ENCODE assay signal across 8 cellular contexts in the genomic region with DNA sequence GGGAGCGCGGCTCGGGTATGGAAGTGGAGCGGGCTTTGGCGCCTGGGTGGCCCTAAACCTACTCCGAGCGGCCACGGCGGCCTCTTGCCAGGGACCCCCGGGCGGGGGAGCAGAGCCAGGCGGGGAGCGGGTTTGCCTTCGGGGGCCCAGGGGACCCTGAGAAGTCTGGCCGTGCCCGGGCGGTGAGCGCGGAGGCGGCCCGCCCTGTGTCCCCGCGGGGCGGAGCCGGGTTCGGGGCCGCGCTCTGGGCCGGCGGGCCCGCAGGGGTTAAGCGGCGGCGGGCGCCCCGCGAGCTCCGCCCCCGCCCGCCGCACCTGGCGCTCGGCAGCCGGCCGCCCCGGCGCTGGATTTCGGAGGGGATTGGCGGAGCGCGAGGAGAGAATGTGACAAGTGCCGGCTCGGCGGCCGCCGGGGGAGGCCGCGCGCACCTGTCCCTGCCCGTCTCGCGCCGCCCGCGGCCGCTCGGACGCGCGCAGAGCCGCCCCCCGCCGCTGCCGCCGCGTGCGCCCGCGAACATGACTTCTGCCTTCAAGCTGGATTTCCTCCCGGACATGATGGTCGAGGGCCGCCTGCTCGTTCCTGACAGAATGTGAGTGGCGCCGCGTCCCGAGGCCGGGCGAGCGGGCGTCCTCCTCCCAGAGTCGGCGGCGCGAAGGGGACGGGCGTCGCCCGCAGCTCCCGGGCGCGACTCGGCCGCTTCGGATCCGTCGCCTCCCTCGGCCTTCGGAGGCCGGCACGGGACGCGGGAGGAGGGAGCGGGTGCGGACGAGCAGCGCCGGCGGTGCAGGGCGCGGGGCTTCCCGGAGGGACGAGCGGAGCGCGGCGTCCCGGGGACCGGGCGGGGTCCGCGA. TPM values are rescaled to one million over a fixed set of nuclear protein-coding genes. Genes with fewer than 3 reads are reported as not detected.
A peak's percentile ranks its signal among the peaks of the same experiment; 100 is the strongest.
DNase-seq lines count a peak whose midpoint lies in the region; ATAC-seq, FAIRE-seq and TF ChIP-seq lines count a peak whose summit lies in the region.

A gene (plus strand): TSS at position 298 of the 851 bp plus-strand sequence. CDS start 218 bp downstream, at position 516.

- intact Hi-C loops in T-helper 2 cell treated with Interferon-gamma antibody and Interleukin-4, amounts not matched to agents 100 ng/mL and 5 ng/mL, for 36 hours (cut with micrococcal nuclease): loop anchor here (5.0 to 10.0 kb wide), 2 partner anchors 150 to 257 kb away; no protein-coding TSS in a partner anchor
- intact Hi-C loops in K562 (cut with micrococcal nuclease): no loop called here
- intact Hi-C loops in PC-9 (cut with micrococcal nuclease; ENCODE audit: unreplicated experiment): no loop called here

- TF ChIP-seq RAD21 in K562 (CRISPR knock-in tag; conservative IDR thresholded peaks at IDR 0.05 in 1 of 2, IDR thresholded peaks at IDR 0.05 in 1 of 2): no peak

- no peaks in the 10 kb centered on the region for H3K36me3 ChIP-seq in K562 (ENCODE audit: control insufficient read depth, insufficient read depth, low read length)
- H3K36me3 ChIP-seq in iPS-18a (ENCODE audit: control insufficient read depth, low read depth, low read length): no peaks in the 10 kb centered on the region
- H3K36me3 ChIP-seq in skeletal muscle satellite cell (ENCODE audit: insufficient read depth, low read length): no peaks in the 10 kb centered on the region
- H3K36me3 ChIP-seq in PC-9 (ENCODE audit: low read depth): no peaks in the 10 kb centered on the region

- no peaks in the 10 kb centered on the region for H3K79me2 ChIP-seq in K562 (ENCODE audit: control insufficient read depth, insufficient read depth, low read length)
- no peaks in the 10 kb centered on the region for H3K79me2 ChIP-seq in PC-9 (ENCODE audit: low read depth)

- H3K9me3 ChIP-seq in K562 (replicated peaks; ENCODE audit: control insufficient read depth, insufficient read depth, low read depth, low read length) (no peaks in the 10 kb centered on the region), iPS-18a (ENCODE audit: control insufficient read depth, low read depth, low read length) (no peaks in the 10 kb centered on the region), skeletal muscle satellite cell (replicated peaks; ENCODE audit: low read length) (no peaks in the 10 kb centered on the region), PC-9 (ENCODE audit: insufficient read depth, low read depth) (no peaks in the 10 kb centered on the region)

- TF ChIP-seq EP300 in K562 (IDR thresholded peaks at IDR 0.05; ENCODE audit: low read length): no peak

- FAIRE-seq in K562 (lab: Jason Lieb, UNC): no peak

- no peaks in the 10 kb centered on the region for H3K9me1 ChIP-seq in K562 (ENCODE audit: control insufficient read depth, insufficient read depth, low read length)

- DNase-seq in NOMO-1 (lab: John Stamatoyannopoulos, UW; ENCODE audit: unreplicated experiment in 2 of 2) (peak; percentile 23 to 42), NOMO-1 treated with DMSO at 0.1 percent for 48 hours (lab: John Stamatoyannopoulos, UW; ENCODE audit: unreplicated experiment) (no peak), K562 (ENCODE audit: extremely low read depth in 1 of 4, low spot score in 3 of 4) (peak; percentile 12 to 18 (median 14)), PC-9 (no peak)

- peaks cover 0 to 13% of the 10 kb centered on the region in 2 experiments; a peak in 2 of 5 replicates for H3K4me1 ChIP-seq in K562 (replicated peaks in 1 of 2; ENCODE audit: control insufficient read depth in 2 of 2, insufficient read depth in 2 of 2, low read length in 2 of 2)
- H3K4me1 ChIP-seq in iPS-18a (ENCODE audit: control insufficient read depth, low read depth, low read length): peaks cover 31% of the 10 kb centered on the region
- peaks cover 48% of the 10 kb centered on the region for H3K4me1 ChIP-seq in skeletal muscle satellite cell (ENCODE audit: control insufficient read depth, insufficient read depth, low read length)
- H3K4me1 ChIP-seq in PC-9 (replicated peaks; ENCODE audit: insufficient read depth): no peaks in the 10 kb centered on the region

- H3K4me2 ChIP-seq in K562 (ENCODE audit: insufficient read depth, low read length) (peak within 1 kb of the TSS; percentile 30; the same call in 1 of the 2 replicates), skeletal muscle satellite cell (ENCODE audit: low read length) (peak within 1 kb of the TSS; percentile 76), PC-9 (no peak within 1 kb of the TSS)

- H3K9me2 ChIP-seq in PC-9 (ENCODE audit: insufficient read depth): no peaks in the 10 kb centered on the region

- WGBS in K562 (ENCODE audit: insufficient coverage, low coverage, missing lambda C conversion rate): 5% methylated on average over 45 of the region's 132 CpGs

- H3K9ac ChIP-seq in K562 (ENCODE audit: insufficient read depth in 1 of 2, low read depth in 2 of 2, low read length in 2 of 2) (no peak within 1 kb of the TSS; a peak in 1 of 4 replicates), iPS-18a (ENCODE audit: low read length) (peak within 1 kb of the TSS; percentile 66), skeletal muscle satellite cell (ENCODE audit: low read depth, low read length) (peak within 1 kb of the TSS; percentile 94)

- H4K20me1 ChIP-seq in K562 (replicated peaks; ENCODE audit: control insufficient read depth, insufficient read depth, low read length) (no peaks in the 10 kb centered on the region), PC-9 (ENCODE audit: insufficient read depth) (no peaks in the 10 kb centered on the region)

- TF ChIP-seq CTCF in K562 (IDR thresholded peaks at IDR 0.05 in 2 of 3, conservative IDR thresholded peaks at IDR 0.05 in 1 of 3; ENCODE audit: insufficient read depth in 2 of 3, low read depth in 1 of 3, low read length in 3 of 3) (no peak), PC-9 (conservative IDR thresholded peaks at IDR 0.05) (no peak)

- BruUV-seq in K562 (replicated peaks; lab: Mats Ljungman, UMichigan) (no TSS peak), PC-9 (replicated peaks; lab: Mats Ljungman, UMichigan) (no TSS peak)

- in situ Hi-C loops in K562 (cut with MboI): no loop called here

- CTCF ChIA-PET in K562 (lab: Yijun Ruan, JAX; ENCODE audit: low intra/inter-chr PET ratio) (no interaction called here), PC-9 (lab: Charles Lee) (no interaction called here)

- ATAC-seq in HG03175 (IDR thresholded peaks at IDR 0.05; ENCODE audit: unreplicated experiment) (peak; percentile 76), K562 (peak; percentile 38; the same call in 2 of the 3 replicates)

- H3K27ac ChIP-seq in K562 (ENCODE audit: extremely low read depth, low read depth, low read length) (no peak within 1 kb of the TSS), iPS-18a (ENCODE audit: low read length) (no peak within 1 kb of the TSS), PC-9 (no peak within 1 kb of the TSS)

- H3K27me3 ChIP-seq in K562 (ENCODE audit: control insufficient read depth in 2 of 2, insufficient read depth in 2 of 2, low read length in 2 of 2) (peaks cover 16 to 18% of the 10 kb centered on the region in 2 experiments), iPS-18a (ENCODE audit: control insufficient read depth, insufficient read depth, low read length) (peaks cover 43% of the 10 kb centered on the region), skeletal muscle satellite cell (ENCODE audit: control insufficient read depth, insufficient read depth, low read length) (no peaks in the 10 kb centered on the region), PC-9 (ENCODE audit: insufficient read depth, low read depth) (no peaks in the 10 kb centered on the region)

- POLR2A ChIA-PET in K562 (lab: Yijun Ruan, JAX): no interaction called here
- POLR2A ChIA-PET in PC-9 (lab: Charles Lee; ENCODE audit: unreplicated experiment): no interaction called here

- H3F3A ChIP-seq in PC-9 (ENCODE audit: insufficient read depth, low read depth): no peaks in the 10 kb centered on the region

- H3K4me3 ChIP-seq in K562 (peak within 1 kb of the TSS; percentile 29), iPS-18a (ENCODE audit: low read length) (peak within 1 kb of the TSS; percentile 82), skeletal muscle satellite cell (ENCODE audit: low read length) (peak within 1 kb of the TSS; percentile 80), PC-9 (no peak within 1 kb of the TSS)

- TF ChIP-seq POLR2A in K562 (conservative IDR thresholded peaks at IDR 0.05): no peak

- H2AFZ ChIP-seq in K562 (ENCODE audit: low read depth, low read length): no peak within 1 kb of the TSS
- no peak within 1 kb of the TSS for H2AFZ ChIP-seq in PC-9

TF ChIP-seq in K562, 482 proteins besides CTCF, POLR2A, EP300 and RAD21 (continues in another document):
- peak; percentile 38; the same call in 1 of the 2 replicates for TF ChIP-seq CXXC5 (CRISPR knock-in tag; IDR thresholded peaks at IDR 0.05)
- TF ChIP-seq GATA2 (CRISPR knock-in tag; IDR thresholded peaks at IDR 0.05): no peak
- no peak for TF ChIP-seq TCF3 (CRISPR knock-in tag; IDR thresholded peaks at IDR 0.05)
- 0 out of 2 replicates have a peak, but pooled peaks have one; percentile 25 for TF ChIP-seq SMAD4 (CRISPR knock-in tag; conservative IDR thresholded peaks at IDR 0.05)
- no peak for TF ChIP-seq NCOA6 (IDR thresholded peaks at IDR 0.05)

RNA-seq across cellular contexts. Expression of the gene that starts here (rescaled TPM):
- total RNA-seq in T-helper 2 cell treated with Interferon-gamma antibody and Interleukin-4, amounts not matched to agents 100 ng/mL and 5 ng/mL, for 36 hours: 152 and 154 TPM in 2 replicates
- total RNA-seq in K562 (2011; cell fraction: chromatin; rRNA removed; ENCODE audit: low replicate concordance): 13.0 and 17.8 TPM in 2 replicates
- total RNA-seq in K562 (2011; cell fraction: nucleolus; rRNA removed): 8.3 and 9.8 TPM in 2 replicates
- total RNA-seq in K562 (2011; cell fraction: nucleoplasm; rRNA removed): 8.8 and 11.5 TPM in 2 replicates
- total RNA-seq in K562 (2014; rRNA removed): 11.3 and 11.7 TPM in 2 replicates
- 7.9 and 9.9 TPM in 2 replicates for total RNA-seq in K562 (2014; rRNA removed; fragmentation: Illumina TruSeq; extraction: Trizol)
- total RNA-seq in K562 (2015; rRNA removed; fragmentation: Illumina TruSeq; extraction: Trizol): 13.6 and 14.0 TPM in 2 replicates
- total RNA-seq in K562 (2021): 15.8 and 20.3 TPM in 2 replicates
- polyA plus RNA-seq in K562 (2011; rRNA removed): 11.1 and 12.8 TPM in 2 replicates
- 11.9 and 17.6 TPM in 2 replicates for polyA plus RNA-seq in K562 (2011; cell fraction: cytosol; rRNA removed)
- polyA plus RNA-seq in K562 (2011; cell fraction: nucleus; rRNA removed): 18.5 and 18.6 TPM in 2 replicates
- polyA plus RNA-seq in K562 (2012): 12.4 and 21.1 TPM in 2 replicates
- polyA plus RNA-seq in K562 (2014; fragmentation: Illumina TruSeq; extraction: Trizol): 11.7 and 13.0 TPM in 2 replicates
- polyA plus RNA-seq in K562 (2014; fragmentation: Nextera tagmentation; extraction: Ambion mirVana): 1 to 10 TPM; 4.0 to 5.4 TPM
- 8.8 and 9.9 TPM in 2 replicates for polyA plus RNA-seq in K562 (2014; rRNA removed)
- polyA minus RNA-seq in K562 (2011; rRNA and poly(A)+ RNA removed): 24.7 and 30.1 TPM in 2 replicates
- polyA minus RNA-seq in K562 (2011; cell fraction: cytosol; rRNA and poly(A)+ RNA removed): 17.8 and 25.1 TPM in 2 replicates
- 14.0 and 27.1 TPM in 2 replicates for polyA minus RNA-seq in K562 (2011; cell fraction: nucleus; rRNA and poly(A)+ RNA removed)
- 7.9 and 10.5 TPM in 2 replicates for total RNA-seq in skeletal muscle satellite cell (2012; rRNA removed)
- not detected in 2 replicates for total RNA-seq in PC-9 (2021)

Comparison
In these comparisons a context has a peak if more than half of its experiments do, and no peak if none do; other contexts are left out.
1. DNase-seq: peak in NOMO-1 (2 of 2) and K562 (4 of 4); none in NOMO-1 treated with DMSO at 0.1 percent for 48 hours (single experiment) and PC-9 (0 of 2).
2. H3K9ac ChIP-seq: peak in iPS-18a (single experiment) and skeletal muscle satellite cell (single experiment); none in K562 (0 of 2).